In the genomic region with DNA sequence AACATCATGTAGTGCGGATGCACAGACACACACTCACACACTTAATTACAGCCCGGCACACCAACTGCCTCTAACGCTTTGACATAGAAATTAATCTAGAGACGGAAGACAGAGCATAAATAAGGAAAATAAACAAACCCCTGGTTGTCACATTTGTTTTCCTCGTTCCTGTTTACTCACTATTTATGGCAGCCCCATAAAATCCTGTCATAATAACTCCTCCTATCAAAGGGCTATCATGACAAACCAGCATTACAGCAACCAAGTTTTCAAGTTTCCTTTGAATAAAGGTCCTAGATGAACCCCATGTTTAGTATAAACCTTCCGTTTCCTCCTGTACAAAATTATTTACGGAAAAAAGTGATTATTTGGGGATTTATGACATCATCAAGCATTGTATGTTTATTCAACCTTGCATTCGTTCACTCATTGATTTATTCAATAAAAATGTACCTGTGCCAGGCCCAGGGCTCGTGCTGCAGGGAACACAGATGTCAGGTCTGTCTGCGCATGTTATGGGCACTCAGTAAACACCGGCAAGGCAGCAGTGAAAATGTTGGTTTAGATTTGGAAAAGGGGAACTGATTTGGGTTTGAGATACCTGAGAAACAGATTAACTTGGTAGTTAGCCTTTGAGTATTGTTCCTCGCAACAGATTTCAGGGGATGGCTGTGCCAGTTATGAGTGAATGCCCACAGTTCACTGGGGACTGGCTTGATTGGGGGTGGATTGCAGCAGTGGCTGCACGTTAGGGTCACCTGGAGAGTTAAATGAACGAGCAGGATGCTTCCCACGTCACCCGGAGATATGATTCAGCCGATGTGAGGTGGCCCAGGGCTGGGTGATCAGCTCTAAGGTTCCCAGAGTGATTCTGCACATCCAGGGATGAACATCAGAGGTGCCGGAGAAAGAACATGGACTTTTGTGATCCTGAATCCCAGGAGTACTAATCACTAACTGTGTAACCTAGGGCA, we compare ENCODE assay signal across 1 cellular context.
TF ChIP-seq lines count a peak whose summit lies in the region.

No MANE protein-coding gene starts in this region.

TF ChIP-seq in HepG2, 621 proteins besides CTCF, POLR2A, EP300 and RAD21:
- no peak for TF ChIP-seq ELF4 (CRISPR knock-in tag; IDR thresholded peaks at IDR 0.05; ENCODE audit: borderline replicate concordance)
- peak; percentile 84 for TF ChIP-seq ATF7 (IDR thresholded peaks at IDR 0.05)
- no peak for TF ChIP-seq ATF7 (CRISPR knock-in tag; IDR thresholded peaks at IDR 0.05)
- no peak for TF ChIP-seq ZNF572 (CRISPR knock-in tag; IDR thresholded peaks at IDR 0.05)
- TF ChIP-seq CREB1 (IDR thresholded peaks at IDR 0.05), result peak; percentile 52; the same call in 1 of the 2 replicates
- no peak for TF ChIP-seq CREB1 (CRISPR knock-in tag; IDR thresholded peaks at IDR 0.05)
- no peak for TF ChIP-seq ZNF850 (CRISPR knock-in tag; conservative IDR thresholded peaks at IDR 0.05)
